ENCODE assay signal across 8 cellular contexts in the genomic region with DNA sequence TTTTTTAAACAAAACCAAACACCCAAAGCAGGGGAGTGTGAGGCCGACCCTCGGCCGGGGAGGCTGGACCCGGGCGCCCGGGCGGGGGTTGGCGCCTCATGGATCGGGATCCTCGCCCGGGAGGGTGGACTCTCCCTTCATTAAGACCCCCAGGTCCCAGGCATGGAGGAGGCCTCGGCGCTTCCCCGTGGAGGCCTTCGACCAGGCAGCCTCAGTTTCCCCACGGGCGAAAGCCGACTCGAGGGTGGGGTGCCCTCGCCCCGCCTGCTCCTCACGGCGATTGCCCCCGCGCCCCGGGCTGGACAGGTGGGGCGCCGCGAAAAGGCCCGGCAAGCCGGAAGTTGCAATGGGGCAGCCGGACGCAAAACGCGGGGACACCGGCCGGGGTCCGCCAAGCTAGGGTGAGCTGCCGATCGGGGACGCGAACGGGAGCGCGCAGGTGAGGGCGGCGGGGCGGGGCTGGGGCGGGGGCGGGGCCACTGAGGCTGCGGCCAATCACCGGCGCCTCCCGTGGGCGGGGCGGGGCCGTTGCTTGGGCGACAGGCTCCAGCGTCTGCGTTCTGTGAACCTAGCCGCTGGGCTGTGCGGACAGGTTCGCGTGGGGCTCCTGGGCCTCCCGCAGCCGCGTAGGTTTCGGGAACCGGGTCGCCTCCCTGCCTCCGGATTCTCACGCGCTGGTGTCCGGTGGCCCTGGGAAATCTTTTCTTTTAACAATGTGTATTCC. TPM values are rescaled to one million over a fixed set of nuclear protein-coding genes. Genes with fewer than 3 reads are reported as not detected.
DNase-seq lines count a peak whose midpoint lies in the region; ATAC-seq and TF ChIP-seq lines count a peak whose summit lies in the region.

No MANE protein-coding gene starts in this region.

- H3K4me2 ChIP-seq in SU-DHL-6 (ENCODE audit: low read depth, low read length, poor library complexity, severe bottlenecking) (peak overlapping the region; percentile 97), trophoblast cell (ENCODE audit: low read length) (peak overlapping the region; percentile 67)

- no peak overlapping the region for H2BK12ac ChIP-seq in trophoblast cell (ENCODE audit: low read length)

- DNase-seq in NCI-H128 (lab: John Stamatoyannopoulos, UW; ENCODE audit: unreplicated experiment), result peak; percentile 70
- peak; percentile 78 for DNase-seq in activated naive CD8-positive, alpha-beta T cell treated with anti-CD3 and anti-CD28 coated beads, Interleukin-2, amount 50 U/mL, for 16 hours (ENCODE audit: low read depth, low spot score)
- DNase-seq in cardiac muscle cell (ENCODE audit: low read depth in 1 of 2, low spot score in 1 of 2), result peak; percentile 95
- DNase-seq in trophoblast cell, result peak; percentile 87 to 93
- DNase-seq in tibial nerve (ENCODE audit: low spot score in 2 of 2), result peak; percentile 53 to 76

- TF ChIP-seq EP300 in tibial nerve (IDR thresholded peaks at IDR 0.05), result peak; percentile 29 to 68

- peak overlapping the region; percentile 75 for H3K4me3 ChIP-seq in SU-DHL-6 (ENCODE audit: insufficient read depth, low read length, poor library complexity, severe bottlenecking)
- peak overlapping the region; percentile 59 for H3K4me3 ChIP-seq in cardiac muscle cell
- H3K4me3 ChIP-seq in trophoblast cell (ENCODE audit: low read depth, low read length), result peak overlapping the region; percentile 79
- peak overlapping the region; percentile 48 to 70 (median 58) for H3K4me3 ChIP-seq in tibial nerve

- peak overlapping the region; percentile 100 for H4K12ac ChIP-seq in trophoblast cell (ENCODE audit: low read depth, low read length)

- H2BK5ac ChIP-seq in trophoblast cell (ENCODE audit: low read depth, low read length, poor library complexity), result peak overlapping the region; percentile 67

- H4K91ac ChIP-seq in trophoblast cell (ENCODE audit: low read depth, low read length), result peak overlapping the region; percentile 98

- H3K79me1 ChIP-seq in trophoblast cell (ENCODE audit: low read length), result peaks cover 3% of the 10 kb centered on the region

- peak overlapping the region; percentile 99 for H3K14ac ChIP-seq in trophoblast cell (ENCODE audit: low read length)

- peak overlapping the region; percentile 78 for H2BK120ac ChIP-seq in trophoblast cell (ENCODE audit: insufficient read depth, low read length, poor library complexity)

- TF ChIP-seq CTCF in SU-DHL-6 (IDR thresholded peaks at IDR 0.05; ENCODE audit: insufficient read depth, low read length, poor library complexity, severe bottlenecking) (no peak), cardiac muscle cell (IDR thresholded peaks at IDR 0.05; ENCODE audit: low read depth, low read length) (no peak), tibial nerve (IDR thresholded peaks at IDR 0.05) (no peak)

- H2AK5ac ChIP-seq in trophoblast cell (ENCODE audit: low read length), result peak overlapping the region; percentile 44

- H3K36me3 ChIP-seq in SU-DHL-6 (ENCODE audit: low read length) (no peaks in the 10 kb centered on the region), cardiac muscle cell (no peaks in the 10 kb centered on the region), trophoblast cell (ENCODE audit: control insufficient read depth in 1 of 2, insufficient read depth in 2 of 2, low read length in 2 of 2) (no peaks in the 10 kb centered on the region), tibial nerve (no peaks in the 10 kb centered on the region)

- TF ChIP-seq POLR2A in GM10847 (IDR thresholded peaks at IDR 0.05; ENCODE audit: extremely low read depth, insufficient read length), result peak; percentile 73
- no peak for TF ChIP-seq POLR2A in tibial nerve (IDR thresholded peaks at IDR 0.05)

- no peaks in the 10 kb centered on the region for H3K79me2 ChIP-seq in SU-DHL-6 (ENCODE audit: insufficient read depth, low read length)
- H3K79me2 ChIP-seq in trophoblast cell (ENCODE audit: control insufficient read depth, insufficient read depth, low read length, poor library complexity), result peaks cover 3% of the 10 kb centered on the region

- peak overlapping the region; percentile 84 for H3K4ac ChIP-seq in trophoblast cell (ENCODE audit: low read depth, low read length)

- no peaks in the 10 kb centered on the region for H4K20me1 ChIP-seq in SU-DHL-6 (ENCODE audit: low read depth, low read length)

- peak overlapping the region; percentile 93 for H3K18ac ChIP-seq in trophoblast cell (ENCODE audit: low read length)

- no peaks in the 10 kb centered on the region for H3K27me3 ChIP-seq in SU-DHL-6 (ENCODE audit: low read length)
- H3K27me3 ChIP-seq in cardiac muscle cell, result no peaks in the 10 kb centered on the region
- H3K27me3 ChIP-seq in trophoblast cell (ENCODE audit: insufficient read depth, low read length), result no peaks in the 10 kb centered on the region
- H3K27me3 ChIP-seq in tibial nerve, result peaks cover 0 to 11% of the 10 kb centered on the region in 2 donors

- H3K9me3 ChIP-seq in SU-DHL-6 (ENCODE audit: insufficient read depth, low read length), result no peaks in the 10 kb centered on the region
- H3K9me3 ChIP-seq in cardiac muscle cell (ENCODE audit: low read depth), result no peaks in the 10 kb centered on the region
- H3K9me3 ChIP-seq in trophoblast cell (ENCODE audit: insufficient read depth, low read depth, low read length), result no peaks in the 10 kb centered on the region
- H3K9me3 ChIP-seq in tibial nerve, result no peaks in the 10 kb centered on the region

- H3K27ac ChIP-seq in SU-DHL-6 (ENCODE audit: low read depth, low read length) (peak overlapping the region; percentile 30), cardiac muscle cell (peak overlapping the region; percentile 13), trophoblast cell (ENCODE audit: low read depth, low read length) (no peak overlapping the region), tibial nerve (peak overlapping the region; percentile 26 to 86 (median 74))

- peak overlapping the region; percentile 99 for H4K8ac ChIP-seq in trophoblast cell (ENCODE audit: low read depth, low read length)

- peak; percentile 75 for ATAC-seq in HG02623 (IDR thresholded peaks at IDR 0.05; ENCODE audit: unreplicated experiment)

- H3K4me1 ChIP-seq in cardiac muscle cell (ENCODE audit: low read depth) (no peaks in the 10 kb centered on the region), trophoblast cell (ENCODE audit: control insufficient read depth in 1 of 2, insufficient read depth in 2 of 2, low read length in 2 of 2) (peaks cover 0 to 2% of the 10 kb centered on the region in 2 experiments), tibial nerve (peaks cover 0 to 18% (median 11%) of the 10 kb centered on the region in 4 donors)

- peak overlapping the region; percentile 79 for H3K9ac ChIP-seq in SU-DHL-6 (ENCODE audit: low read length)
- H3K9ac ChIP-seq in trophoblast cell (ENCODE audit: low read length), result peak overlapping the region; percentile 82

- no CpG with 5 or more reads among the region's 74 CpGs for WGBS in trophoblast cell (ENCODE audit: extremely low coverage, insufficient coverage, insufficient read length)
- WGBS in tibial nerve, 2 donors, result 2 to 6% methylated on average over 31 to 38 of the region's 74 CpGs

- peak overlapping the region; percentile 90 for H2AFZ ChIP-seq in SU-DHL-6 (ENCODE audit: low read depth, low read length, severe bottlenecking)
- H2AFZ ChIP-seq in trophoblast cell (ENCODE audit: insufficient read depth, low read length, poor library complexity), result peak overlapping the region; percentile 99

- H3K9me2 ChIP-seq in SU-DHL-6 (replicated peaks; ENCODE audit: insufficient read depth, low read length), result no peaks in the 10 kb centered on the region

- no peaks in the 10 kb centered on the region for H3F3A ChIP-seq in SU-DHL-6 (ENCODE audit: insufficient read depth)

- no peak overlapping the region for H3K23ac ChIP-seq in trophoblast cell (ENCODE audit: low read length)

RNA-seq across cellular contexts. Expression of a gene that starts 6.0 kb away (rescaled TPM):
- total RNA-seq in cardiac muscle cell (26.7 and 37.3 TPM in 2 replicates), tibial nerve (10 to 100 TPM; 19.4 to 29.2 (median 21.5) TPM)
- polyA plus RNA-seq in cardiac muscle cell, result 13.2 and 14.4 TPM in 2 replicates
- 8.4 and 8.7 TPM in 2 replicates for polyA plus RNA-seq in trophoblast cell (2013)

RNA-seq across cellular contexts. Expression of a gene that starts 7.3 kb away (rescaled TPM):
- total RNA-seq in cardiac muscle cell (0.42 and 0.78 TPM in 2 replicates), tibial nerve (not detected)
- polyA plus RNA-seq in cardiac muscle cell, result 0.74 TPM in 1 of 2 replicates, not detected in the other
- polyA plus RNA-seq in trophoblast cell (2013), result 0.33 and 0.34 TPM in 2 replicates

RNA-seq across cellular contexts. Expression of a gene that starts 28.5 kb away (rescaled TPM):
- total RNA-seq in cardiac muscle cell (7.5 and 8.4 TPM in 2 replicates), tibial nerve (10 to 100 TPM in 1 of 4 donors, 1 to 10 TPM in 3; 7.7 to 17.1 (median 8.9) TPM)
- polyA plus RNA-seq in cardiac muscle cell, result 10.1 and 13.6 TPM in 2 replicates
- polyA plus RNA-seq in trophoblast cell (2013), result 8.3 and 8.5 TPM in 2 replicates

RNA-seq across cellular contexts. Expression of a gene that starts 40.9 kb away (rescaled TPM):
- 0.66 TPM in 1 of 2 replicates, not detected in the other for total RNA-seq in cardiac muscle cell
- polyA plus RNA-seq in cardiac muscle cell, result 0.35 TPM in 1 of 2 replicates, not detected in the other
- 25.1 and 25.7 TPM in 2 replicates for polyA plus RNA-seq in trophoblast cell (2013)
- total RNA-seq in tibial nerve, result 10 to 100 TPM in 3 of 4 donors, 1 to 10 TPM in 1; 4.2 to 32.9 (median 21.7) TPM
